Comparison of ENCODE assay signal across 1 cellular context in the genomic region with DNA sequence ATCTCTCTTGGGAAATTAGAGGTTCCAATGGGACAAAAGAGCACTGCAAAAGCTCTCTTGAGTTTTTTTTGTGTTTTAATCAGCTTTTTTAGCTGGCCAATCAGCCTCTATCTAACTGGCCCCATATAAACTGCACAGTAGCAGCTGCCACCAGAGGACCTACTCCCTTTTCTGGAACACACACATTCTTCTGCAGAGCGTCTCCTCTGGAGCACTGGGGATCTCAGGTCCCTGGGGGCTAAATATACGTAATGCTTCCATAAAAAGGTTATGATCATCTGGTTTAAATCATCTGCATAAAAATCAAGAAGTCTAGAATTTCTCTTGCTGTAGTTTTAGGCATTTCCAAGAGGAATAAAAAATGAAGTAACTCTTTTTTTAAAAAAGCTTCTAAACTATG.
TF ChIP-seq lines count a peak whose summit lies in the region.

No MANE protein-coding gene starts in this region.

TF ChIP-seq in SK-N-SH treated with all-trans-retinoic acid at 6 μM for 48 hours, 23 proteins besides CTCF, POLR2A, EP300 and RAD21 (continued from another document):
- TF ChIP-seq, protein P1, sequence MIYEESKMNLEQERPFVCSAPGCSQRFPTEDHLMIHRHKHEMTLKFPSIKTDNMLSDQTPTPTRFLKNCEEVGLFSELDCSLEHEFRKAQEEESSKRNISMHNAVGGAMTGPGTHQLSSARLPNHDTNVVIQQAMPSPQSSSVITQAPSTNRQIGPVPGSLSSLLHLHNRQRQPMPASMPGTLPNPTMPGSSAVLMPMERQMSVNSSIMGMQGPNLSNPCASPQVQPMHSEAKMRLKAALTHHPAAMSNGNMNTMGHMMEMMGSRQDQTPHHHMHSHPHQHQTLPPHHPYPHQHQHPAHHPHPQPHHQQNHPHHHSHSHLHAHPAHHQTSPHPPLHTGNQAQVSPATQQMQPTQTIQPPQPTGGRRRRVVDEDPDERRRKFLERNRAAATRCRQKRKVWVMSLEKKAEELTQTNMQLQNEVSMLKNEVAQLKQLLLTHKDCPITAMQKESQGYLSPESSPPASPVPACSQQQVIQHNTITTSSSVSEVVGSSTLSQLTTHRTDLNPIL (CRISPR knock-in tag; IDR thresholded peaks at IDR 0.05; ENCODE audit: low read depth) = no peak
